Comparison of ENCODE assay signal across 8 cellular contexts in the genomic region with DNA sequence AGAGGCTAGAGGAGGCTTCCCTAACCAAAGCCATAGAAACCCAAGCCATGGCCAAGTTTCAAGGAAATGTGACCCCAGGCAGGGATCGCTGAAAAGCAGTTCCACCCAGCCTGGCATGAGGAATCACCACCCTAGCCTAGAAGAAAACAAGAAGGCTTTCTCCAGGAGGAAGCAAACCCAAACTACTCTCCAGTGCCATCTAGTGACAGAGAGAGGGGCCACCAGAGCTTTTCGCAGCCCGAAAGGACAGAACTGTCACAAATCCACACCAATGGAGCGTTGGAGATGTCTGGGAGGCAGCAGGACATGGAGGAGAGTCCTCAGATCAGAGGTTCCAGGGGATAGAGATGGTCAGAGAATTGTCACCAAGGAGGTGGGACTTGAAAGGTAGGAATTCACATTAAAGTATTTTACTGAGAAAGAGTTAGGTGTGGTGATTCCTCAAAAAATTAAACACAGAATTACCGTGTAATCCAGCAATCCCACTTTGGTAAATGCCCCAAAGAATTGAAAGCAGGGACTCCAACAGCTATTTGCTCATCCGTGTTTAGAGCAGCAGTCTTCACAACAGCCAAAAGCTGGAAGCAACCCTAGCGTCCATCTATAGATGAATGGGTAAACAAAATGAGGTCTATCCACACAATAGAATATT.
DNase-seq lines count a peak whose midpoint lies in the region; ATAC-seq and TF ChIP-seq lines count a peak whose summit lies in the region.

No MANE protein-coding gene starts in this region.

- CTCF ChIA-PET in CD4-positive, alpha-beta memory T cell (lab: Charles Lee; ENCODE audit: partially characterized antibody): interaction anchor here (0.9 to 1.0 kb wide), 2 partner anchors 115 to 273 kb away, joined by 3 read pairs; no protein-coding TSS in a partner anchor
- CTCF ChIA-PET in HEK293T (lab: Yijun Ruan, JAX): interaction anchor here (0.6 to 1.6 kb wide), 5 partner anchors 9 to 682 kb away, joined by 3 to 11 read pairs (median 3); no protein-coding TSS in a partner anchor

- peak in 4 of 5 donors; percentile 10 to 26 (median 16) for DNase-seq in CD4-positive, alpha-beta memory T cell
- peak; percentile 84 for DNase-seq in HEK293T (ENCODE audit: extremely low spot score)
- DNase-seq in NT2/D1 (ENCODE audit: low read depth, low spot score): peak; percentile 49
- DNase-seq in activated T-cell treated with anti-CD3 and anti-CD28 coated beads, Interleukin-2, amount 50 U/mL, for 1 hour: peak; percentile 42
- peak; percentile 24 for DNase-seq in fibroblast of the conjunctiva (ENCODE audit: low read depth)
- DNase-seq in aorta: peak; percentile 57 to 67

- 25 to 28% methylated on average over 7 of the region's 7 CpGs for WGBS in aorta, 2 donors

- no peaks in the 10 kb centered on the region for H3K9me3 ChIP-seq in CD4-positive, alpha-beta memory T cell (ENCODE audit: control insufficient read depth in 1 of 2, low read length in 2 of 2)
- H3K9me3 ChIP-seq in NT2/D1 (ENCODE audit: insufficient read depth, low read length): no peaks in the 10 kb centered on the region
- H3K9me3 ChIP-seq in neutrophil: no peaks in the 10 kb centered on the region
- peaks cover 2% of the 10 kb centered on the region for H3K9me3 ChIP-seq in aorta (ENCODE audit: control insufficient read depth, low read length)

- intact Hi-C loops in CD4-positive, alpha-beta memory T cell (cut with micrococcal nuclease): no loop called here
- intact Hi-C loops in aorta (cut with DNase I): no loop called here

- H3K27ac ChIP-seq in CD4-positive, alpha-beta memory T cell (ENCODE audit: low read depth, low read length): no peak overlapping the region
- H3K27ac ChIP-seq in neutrophil: no peak overlapping the region
- H3K27ac ChIP-seq in aorta (ENCODE audit: low read depth in 1 of 2, low read length in 2 of 2): no peak overlapping the region

- peaks cover 0 to 11% (median 3%) of the 10 kb centered on the region in 8 donors for H3K9me3 Mint-ChIP-seq in CD4-positive, alpha-beta memory T cell

- no peaks in the 10 kb centered on the region for H3K36me3 Mint-ChIP-seq in CD4-positive, alpha-beta memory T cell

- H3K4me3 ChIP-seq in CD4-positive, alpha-beta memory T cell (ENCODE audit: low read length in 2 of 2): no peak overlapping the region
- no peak overlapping the region for H3K4me3 ChIP-seq in NT2/D1 (ENCODE audit: insufficient read length, low read depth)
- no peak overlapping the region for H3K4me3 ChIP-seq in neutrophil (ENCODE audit: low read depth in 1 of 2, low read length in 1 of 2)
- H3K4me3 ChIP-seq in aorta (ENCODE audit: low read length in 2 of 2): no peak overlapping the region

- peak overlapping the region in 1 of 7 donors; percentile 39 for H3K27ac Mint-ChIP-seq in CD4-positive, alpha-beta memory T cell

- peaks cover 5% of the 10 kb centered on the region for H3K27me3 ChIP-seq in CD4-positive, alpha-beta memory T cell (ENCODE audit: insufficient read depth, low read length)
- H3K27me3 ChIP-seq in NT2/D1 (ENCODE audit: insufficient read depth, insufficient read length) (no peaks in the 10 kb centered on the region), neutrophil (peaks cover 33% of the 10 kb centered on the region), aorta (ENCODE audit: control insufficient read depth in 1 of 2, insufficient read depth in 2 of 2, low read length in 1 of 2) (no peaks in the 10 kb centered on the region)

- H3K9ac ChIP-seq in NT2/D1 (ENCODE audit: insufficient read length, low read depth): no peak overlapping the region

- H3K4me3 Mint-ChIP-seq in CD4-positive, alpha-beta memory T cell: no peak overlapping the region

- POLR2A ChIA-PET in CD4-positive, alpha-beta memory T cell (lab: Charles Lee; ENCODE audit: partially characterized antibody): no interaction called here
- POLR2A ChIA-PET in HEK293T (lab: Yijun Ruan, JAX): interaction anchor here (1.3 to 1.6 kb wide), 2 partner anchors 67 to 89 kb away, joined by 3 to 10 read pairs; a partner anchor contains a TSS

- no peaks in the 10 kb centered on the region for H3K36me3 ChIP-seq in CD4-positive, alpha-beta memory T cell (ENCODE audit: insufficient read depth, low read length)
- no peaks in the 10 kb centered on the region for H3K36me3 ChIP-seq in NT2/D1 (ENCODE audit: insufficient read depth, insufficient read length, low read length)
- H3K36me3 ChIP-seq in neutrophil: no peaks in the 10 kb centered on the region
- H3K36me3 ChIP-seq in aorta (ENCODE audit: control insufficient read depth in 1 of 2, insufficient read depth in 2 of 2, low read length in 1 of 2): no peaks in the 10 kb centered on the region

- peak; percentile 77 for TF ChIP-seq CTCF in neutrophil (IDR thresholded peaks at IDR 0.05)

- peak; percentile 71 for ATAC-seq in aorta (ENCODE audit: low FRiP score)
- no peak for ATAC-seq in HG03520 (IDR thresholded peaks at IDR 0.05; ENCODE audit: unreplicated experiment)

- H3K27me3 Mint-ChIP-seq in CD4-positive, alpha-beta memory T cell: peaks cover 17 to 35% of the 10 kb centered on the region in 2 donors

- no peaks in the 10 kb centered on the region for H3K4me1 ChIP-seq in CD4-positive, alpha-beta memory T cell (ENCODE audit: insufficient read depth, low read length)
- peaks cover 3% of the 10 kb centered on the region for H3K4me1 ChIP-seq in NT2/D1 (ENCODE audit: insufficient read depth, insufficient read length)
- no peaks in the 10 kb centered on the region for H3K4me1 ChIP-seq in neutrophil (ENCODE audit: control insufficient read depth in 1 of 2, insufficient read depth in 1 of 2, low read depth in 1 of 2, low read length in 1 of 2)
- no peaks in the 10 kb centered on the region for H3K4me1 ChIP-seq in aorta (ENCODE audit: control insufficient read depth in 1 of 2, insufficient read depth in 2 of 2, low read length in 2 of 2)

- no peaks in the 10 kb centered on the region for H3K4me1 Mint-ChIP-seq in CD4-positive, alpha-beta memory T cell

TF ChIP-seq in HEK293T, 16 proteins besides CTCF, POLR2A, EP300 and RAD21:
- TF ChIP-seq L3MBTL2 (conservative IDR thresholded peaks at IDR 0.05) (no peak), CTBP1 (IDR thresholded peaks at IDR 0.05; ENCODE audit: borderline replicate concordance) (no peak), ZNF384 (IDR thresholded peaks at IDR 0.05) (no peak), SUZ12 (IDR thresholded peaks at IDR 0.05) (no peak), ELF4 (IDR thresholded peaks at IDR 0.05) (no peak), HDGF (IDR thresholded peaks at IDR 0.05; ENCODE audit: borderline replicate concordance) (no peak), LEF1 (IDR thresholded peaks at IDR 0.05; ENCODE audit: borderline replicate concordance) (no peak), FOXM1 (IDR thresholded peaks at IDR 0.05; ENCODE audit: borderline replicate concordance) (no peak), FOXK2 (IDR thresholded peaks at IDR 0.05) (no peak), TARDBP (IDR thresholded peaks at IDR 0.05) (no peak), BHLHE40 (IDR thresholded peaks at IDR 0.05; ENCODE audit: borderline replicate concordance) (no peak), SP1 (IDR thresholded peaks at IDR 0.05) (no peak), ARNT (IDR thresholded peaks at IDR 0.05) (no peak), FOXA1 (IDR thresholded peaks at IDR 0.05) (no peak)
- TF ChIP-seq, protein P1, sequence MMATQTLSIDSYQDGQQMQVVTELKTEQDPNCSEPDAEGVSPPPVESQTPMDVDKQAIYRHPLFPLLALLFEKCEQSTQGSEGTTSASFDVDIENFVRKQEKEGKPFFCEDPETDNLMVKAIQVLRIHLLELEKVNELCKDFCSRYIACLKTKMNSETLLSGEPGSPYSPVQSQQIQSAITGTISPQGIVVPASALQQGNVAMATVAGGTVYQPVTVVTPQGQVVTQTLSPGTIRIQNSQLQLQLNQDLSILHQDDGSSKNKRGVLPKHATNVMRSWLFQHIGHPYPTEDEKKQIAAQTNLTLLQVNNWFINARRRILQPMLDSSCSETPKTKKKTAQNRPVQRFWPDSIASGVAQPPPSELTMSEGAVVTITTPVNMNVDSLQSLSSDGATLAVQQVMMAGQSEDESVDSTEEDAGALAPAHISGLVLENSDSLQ (IDR thresholded peaks at IDR 0.05): no peak

Comparison
In these comparisons a context has a peak if more than half of its experiments do, and no peak if none do; other contexts are left out.
1. DNase-seq: peak in every context shown above with its lines; median percentile 84 in HEK293T; 62 in aorta; 49 in NT2/D1; 42 in activated T-cell treated with anti-CD3 and anti-CD28 coated beads, Interleukin-2, amount 50 U/mL, for 1 hour; 24 in fibroblast of the conjunctiva; 16 in CD4-positive, alpha-beta memory T cell.